ENCODE assay signal across 8 cellular contexts in the genomic region with DNA sequence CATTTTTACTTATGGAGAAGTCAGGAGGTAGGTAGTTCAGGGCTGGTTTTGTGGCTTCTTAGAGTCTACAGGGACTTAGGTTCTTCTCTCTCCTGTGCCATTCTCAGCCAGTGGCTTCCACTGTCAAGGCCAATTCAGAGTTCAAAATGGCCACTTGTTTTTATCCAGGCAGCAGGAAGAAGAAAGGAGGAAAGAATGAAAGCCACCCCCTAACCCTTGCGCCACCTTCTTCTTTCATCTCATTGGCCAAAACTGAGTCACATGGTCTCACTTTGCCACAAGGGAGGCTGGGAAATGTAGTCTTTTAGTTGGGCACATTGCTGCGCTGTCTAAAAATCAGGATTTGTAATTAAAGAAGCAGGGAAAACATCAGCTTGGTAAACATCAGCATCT.
DNase-seq lines count a peak whose midpoint lies in the region; ATAC-seq and TF ChIP-seq lines count a peak whose summit lies in the region.

No MANE protein-coding gene starts in this region.

- TF ChIP-seq POLR2A in lower leg skin (IDR thresholded peaks at IDR 0.05): no peak

- intact Hi-C loops in psoas muscle (cut with DNase I) (no loop called here), lower leg skin (cut with DNase I; ENCODE audit: low total_unique reads) (no loop called here)

- CTCF ChIA-PET in activated CD8-positive, alpha-beta memory T cell treated with anti-CD3 and anti-CD28 coated beads, Interleukin-2, amount 10 ng/mL, durations not matched to agents 7 days and 5 days (lab: Charles Lee): interaction anchor here (0.9 to 1.3 kb wide), 5 partner anchors 13 to 84 kb away, joined by 3 to 4 read pairs (median 3); a partner anchor contains a TSS

- peaks cover 4% of the 10 kb centered on the region for H3K9me3 Mint-ChIP-seq in activated CD8-positive, alpha-beta memory T cell treated with anti-CD3 and anti-CD28 coated beads, Interleukin-2, amount 10 ng/mL, durations not matched to agents 7 days and 5 days (ENCODE audit: low read depth)

- H3K4me1 Mint-ChIP-seq in activated CD8-positive, alpha-beta memory T cell treated with anti-CD3 and anti-CD28 coated beads, Interleukin-2, amount 10 ng/mL, durations not matched to agents 7 days and 5 days: peaks cover 44% of the 10 kb centered on the region
- peaks cover 18% of the 10 kb centered on the region for H3K4me1 Mint-ChIP-seq in T-helper 17 cell

- TF ChIP-seq CTCF in fibroblast of pulmonary artery (IDR thresholded peaks at IDR 0.05; ENCODE audit: low read length, missing control alignments) (no peak), psoas muscle (IDR thresholded peaks at IDR 0.05) (no peak), lower leg skin (IDR thresholded peaks at IDR 0.05) (no peak)

- peaks cover 0 to 37% (median 3%) of the 10 kb centered on the region in 3 donors for H3K27me3 ChIP-seq in psoas muscle (ENCODE audit: insufficient read depth in 3 of 3, low read length in 2 of 3)

- no peaks in the 10 kb centered on the region for H3K27me3 Mint-ChIP-seq in activated CD8-positive, alpha-beta memory T cell treated with anti-CD3 and anti-CD28 coated beads, Interleukin-2, amount 10 ng/mL, durations not matched to agents 7 days and 5 days
- peaks cover 9% of the 10 kb centered on the region for H3K27me3 Mint-ChIP-seq in T-helper 17 cell

- peak; percentile 82 for ATAC-seq in activated CD8-positive, alpha-beta memory T cell treated with anti-CD3 and anti-CD28 coated beads, Interleukin-2, amount 10 ng/mL, durations not matched to agents 7 days and 5 days
- peak; percentile 66 for ATAC-seq in T-helper 17 cell
- ATAC-seq in psoas muscle: peak; percentile 33 to 72 (median 52)
- no peak for ATAC-seq in GM21825 (IDR thresholded peaks at IDR 0.05; ENCODE audit: unreplicated experiment)

- H3K4me1 ChIP-seq in psoas muscle: peaks cover 13% of the 10 kb centered on the region

- no peak overlapping the region for H3K4me3 ChIP-seq in fibroblast of pulmonary artery (replicated peaks; ENCODE audit: low read depth, low read length)
- no peak overlapping the region for H3K4me3 ChIP-seq in psoas muscle
- no peak overlapping the region for H3K4me3 ChIP-seq in lower leg skin (ENCODE audit: low read depth, poor library complexity, severe bottlenecking)

- WGBS in psoas muscle, 3 donors: 60 to 86% (median 63%) methylated on average over 2 of the region's 2 CpGs
- WGBS in lower leg skin, 2 donors: 75 to 88% methylated on average over 2 of the region's 2 CpGs

- H3K9me3 ChIP-seq in T-helper 17 cell (ENCODE audit: control insufficient read depth, low read length, poor library complexity, severe bottlenecking) (no peaks in the 10 kb centered on the region), psoas muscle (no peaks in the 10 kb centered on the region)

- no peaks in the 10 kb centered on the region for H3K36me3 ChIP-seq in psoas muscle (ENCODE audit: insufficient read depth in 1 of 2, low read depth in 1 of 2)

- H3K4me3 Mint-ChIP-seq in activated CD8-positive, alpha-beta memory T cell treated with anti-CD3 and anti-CD28 coated beads, Interleukin-2, amount 10 ng/mL, durations not matched to agents 7 days and 5 days: no peak overlapping the region
- no peak overlapping the region for H3K4me3 Mint-ChIP-seq in T-helper 17 cell

- peak; percentile 67 for DNase-seq in activated CD8-positive, alpha-beta memory T cell treated with anti-CD3 and anti-CD28 coated beads, Interleukin-2, amount 10 ng/mL, durations not matched to agents 7 days and 5 days
- DNase-seq in activated CD8-positive, alpha-beta memory T cell treated with anti-CD3 and anti-CD28 coated beads, Interleukin-2, amount 50 U/mL, for 48 hours: no peak
- DNase-seq in NCI-H1436 (lab: John Stamatoyannopoulos, UW): peak; percentile 72
- DNase-seq in T-helper 17 cell: no peak
- peak; percentile 91 for DNase-seq in fibroblast of pulmonary artery (ENCODE audit: low read depth)
- DNase-seq in psoas muscle: no peak
- DNase-seq in lower leg skin (ENCODE audit: low spot score in 2 of 2): no peak

- no peak overlapping the region for H3K27ac ChIP-seq in psoas muscle

- peak overlapping the region; percentile 85 for H3K27ac Mint-ChIP-seq in activated CD8-positive, alpha-beta memory T cell treated with anti-CD3 and anti-CD28 coated beads, Interleukin-2, amount 10 ng/mL, durations not matched to agents 7 days and 5 days
- H3K27ac Mint-ChIP-seq in T-helper 17 cell: no peak overlapping the region

- peaks cover 7% of the 10 kb centered on the region for H3K36me3 Mint-ChIP-seq in activated CD8-positive, alpha-beta memory T cell treated with anti-CD3 and anti-CD28 coated beads, Interleukin-2, amount 10 ng/mL, durations not matched to agents 7 days and 5 days
- no peaks in the 10 kb centered on the region for H3K36me3 Mint-ChIP-seq in T-helper 17 cell (ENCODE audit: low read depth)

Comparison
In these comparisons a context has a peak if more than half of its experiments do, and no peak if none do; other contexts are left out.
1. DNase-seq: peak in activated CD8-positive, alpha-beta memory T cell treated with anti-CD3 and anti-CD28 coated beads, Interleukin-2, amount 10 ng/mL, durations not matched to agents 7 days and 5 days (single experiment), NCI-H1436 (single experiment) and fibroblast of pulmonary artery (single experiment); none in activated CD8-positive, alpha-beta memory T cell treated with anti-CD3 and anti-CD28 coated beads, Interleukin-2, amount 50 U/mL, for 48 hours (single experiment), T-helper 17 cell (0 of 3), psoas muscle (0 of 2) and lower leg skin (0 of 2).